12 cellular contexts compared by ENCODE assay signal in genomic region chr13:77502104-77502720, GRCh38. TPM values are rescaled to one million over a fixed set of nuclear protein-coding genes. Genes with fewer than 3 reads are reported as not detected.
DNase-seq lines count a peak whose midpoint lies in the region; ATAC-seq, FAIRE-seq and TF ChIP-seq lines count a peak whose summit lies in the region.
"Had no signal": no experiment of that assay in that cellular context is flagged by ENCODE, and none has a peak within 500 bp of the region (broad histone marks: within the 10 kb centered on the region; RNA-seq: fewer than 3 reads in every experiment).

No MANE protein-coding gene starts in this region.

- H3K36me3 ChIP-seq in gastrocnemius medialis (no peaks in the 10 kb centered on the region), WERI-Rb-1 (no peaks in the 10 kb centered on the region), gastroesophageal sphincter (no peaks in the 10 kb centered on the region)

- H3K27ac ChIP-seq in gastrocnemius medialis (no peak overlapping the region), WERI-Rb-1 (no peak overlapping the region), gastroesophageal sphincter (no peak overlapping the region)

- no peak overlapping the region for H3K4me3 ChIP-seq in gastrocnemius medialis
- H3K4me3 ChIP-seq in WERI-Rb-1 (ENCODE audit: low read depth, low read length), result no peak overlapping the region
- H3K4me3 ChIP-seq in gastroesophageal sphincter, result no peak overlapping the region

- H3K27me3 ChIP-seq in gastrocnemius medialis, result no peaks in the 10 kb centered on the region
- no peaks in the 10 kb centered on the region for H3K27me3 ChIP-seq in WERI-Rb-1 (ENCODE audit: insufficient read depth, low read depth, severe bottlenecking)
- H3K27me3 ChIP-seq in gastroesophageal sphincter, result no peaks in the 10 kb centered on the region

- H3K9me3 ChIP-seq in gastrocnemius medialis (no peaks in the 10 kb centered on the region), WERI-Rb-1 (ENCODE audit: severe bottlenecking) (no peaks in the 10 kb centered on the region), gastroesophageal sphincter (no peaks in the 10 kb centered on the region)

- TF ChIP-seq POLR2A in GM12891 (IDR thresholded peaks at IDR 0.05; ENCODE audit: low read depth, low read length), result no peak
- TF ChIP-seq POLR2A in gastrocnemius medialis (IDR thresholded peaks at IDR 0.05), result no peak
- no peak for TF ChIP-seq POLR2A in gastroesophageal sphincter (IDR thresholded peaks at IDR 0.05)

- in situ Hi-C loops in gastrocnemius medialis (cut with MboI; ENCODE audit: low sequenced_read_pairs in 4 of 4), result loop anchor here in 1 of 4 donors (25.0 kb wide), 1 partner anchor 110 kb away; no protein-coding TSS in a partner anchor

- no peak for TF ChIP-seq EP300 in gastroesophageal sphincter (IDR thresholded peaks at IDR 0.05)

- FAIRE-seq in GM12891 (lab: Jason Lieb, UNC), result peak; percentile 59

- TF ChIP-seq CTCF in gastrocnemius medialis (IDR thresholded peaks at IDR 0.05 in 4 of 5, conservative IDR thresholded peaks at IDR 0.05 in 1 of 5), result no peak
- TF ChIP-seq CTCF in WERI-Rb-1 (IDR thresholded peaks at IDR 0.05; ENCODE audit: low read depth, low read length), result no peak
- TF ChIP-seq CTCF in gastroesophageal sphincter (IDR thresholded peaks at IDR 0.05), result no peak

- ATAC-seq in GM19372 (IDR thresholded peaks at IDR 0.05; ENCODE audit: low read depth, unreplicated experiment) (peak; percentile 66), HG02763 (IDR thresholded peaks at IDR 0.05; ENCODE audit: unreplicated experiment) (peak; percentile 71), HG03460 (IDR thresholded peaks at IDR 0.05; ENCODE audit: unreplicated experiment) (peak; percentile 91), gastrocnemius medialis (no peak), gastroesophageal sphincter (no peak)

- intact Hi-C loops in gastrocnemius medialis (cut with DNase I; ENCODE audit: low total_unique reads), result no loop called here

- 83 to 84% methylated on average over 4 of the region's 4 CpGs for WGBS in gastroesophageal sphincter (ENCODE audit: low coverage in 1 of 2), 2 donors

- DNase-seq in GM12891 (ENCODE audit: insufficient read length, low spot score) (no peak), gastrocnemius medialis (no peak), WERI-Rb-1 (no peak), HuH-7.5 (ENCODE audit: low spot score) (no peak)
- DNase-seq: immature natural killer cell, NCI-H1417, T1000 had no signal

- H3K4me1 ChIP-seq in gastrocnemius medialis, result no peaks in the 10 kb centered on the region
- H3K4me1 ChIP-seq in gastroesophageal sphincter, result no peaks in the 10 kb centered on the region

TF ChIP-seq in GM12891, 5 proteins besides CTCF, POLR2A, EP300 and RAD21:
- no peak for TF ChIP-seq POLR2AphosphoS5 (IDR thresholded peaks at IDR 0.05; ENCODE audit: low read depth, low read length)
- TF ChIP-seq SPI1 (IDR thresholded peaks at IDR 0.05; ENCODE audit: low read depth, low read length), result peak; percentile 87

RNA-seq across cellular contexts. Expression of gene SCEL, which starts 33.3 kb away (rescaled TPM):
- polyA plus RNA-seq in GM12891 (2012; ENCODE audit: low read depth, missing spikeins), result 0.04 TPM
- total RNA-seq in gastrocnemius medialis (not detected), gastroesophageal sphincter (10 to 100 TPM in 1 of 4 donors, 1 to 10 TPM in 1, under 1 TPM in 2; 0.54 to 14.6 (median 1.0) TPM)
- total RNA-seq: endothelial cell of umbilical vein had no signal
- polyA plus RNA-seq: endothelial cell of umbilical vein, immature natural killer cell had no signal

Comparison
In these comparisons a context has a peak if more than half of its experiments do, and no peak if none do; other contexts are left out.
1. ATAC-seq: peak in GM19372 (single experiment), HG02763 (single experiment) and HG03460 (single experiment); none in gastrocnemius medialis (0 of 2) and gastroesophageal sphincter (single experiment).